1 cellular context compared by ENCODE assay signal in the genomic region with DNA sequence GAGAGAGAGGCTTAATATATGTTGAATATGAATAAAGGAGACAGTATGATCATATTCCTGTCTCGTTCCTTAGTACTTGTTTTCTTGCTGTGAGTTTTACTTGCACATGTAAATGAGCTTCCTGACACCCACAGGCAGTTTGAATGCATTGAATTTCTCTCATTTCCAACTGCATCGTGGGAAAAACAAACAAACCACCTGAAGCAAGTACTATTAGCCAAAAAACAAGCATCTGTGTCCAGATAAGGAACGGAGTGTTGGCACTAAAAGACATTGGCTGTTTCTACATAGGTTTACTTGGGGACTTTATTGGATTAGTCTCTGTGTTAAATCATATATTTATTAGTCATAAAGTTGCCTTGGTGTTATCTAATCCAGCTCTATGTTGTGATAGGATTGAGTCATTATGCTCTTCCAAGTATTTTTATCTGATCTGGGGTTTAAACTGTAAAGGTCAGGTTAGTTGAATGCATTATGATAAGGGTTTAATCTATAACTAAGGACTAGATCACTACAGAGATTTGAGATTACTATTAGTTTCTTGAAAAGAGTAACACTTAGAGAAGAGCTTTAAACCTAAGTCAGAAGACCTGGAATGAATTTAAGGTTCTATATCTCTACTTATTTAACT.
TF ChIP-seq lines count a peak whose summit lies in the region.

No MANE protein-coding gene starts in this region.

TF ChIP-seq in GM23338, 12 proteins besides CTCF, POLR2A, EP300 and RAD21 (continued from another document):
- TF ChIP-seq, protein P1, sequence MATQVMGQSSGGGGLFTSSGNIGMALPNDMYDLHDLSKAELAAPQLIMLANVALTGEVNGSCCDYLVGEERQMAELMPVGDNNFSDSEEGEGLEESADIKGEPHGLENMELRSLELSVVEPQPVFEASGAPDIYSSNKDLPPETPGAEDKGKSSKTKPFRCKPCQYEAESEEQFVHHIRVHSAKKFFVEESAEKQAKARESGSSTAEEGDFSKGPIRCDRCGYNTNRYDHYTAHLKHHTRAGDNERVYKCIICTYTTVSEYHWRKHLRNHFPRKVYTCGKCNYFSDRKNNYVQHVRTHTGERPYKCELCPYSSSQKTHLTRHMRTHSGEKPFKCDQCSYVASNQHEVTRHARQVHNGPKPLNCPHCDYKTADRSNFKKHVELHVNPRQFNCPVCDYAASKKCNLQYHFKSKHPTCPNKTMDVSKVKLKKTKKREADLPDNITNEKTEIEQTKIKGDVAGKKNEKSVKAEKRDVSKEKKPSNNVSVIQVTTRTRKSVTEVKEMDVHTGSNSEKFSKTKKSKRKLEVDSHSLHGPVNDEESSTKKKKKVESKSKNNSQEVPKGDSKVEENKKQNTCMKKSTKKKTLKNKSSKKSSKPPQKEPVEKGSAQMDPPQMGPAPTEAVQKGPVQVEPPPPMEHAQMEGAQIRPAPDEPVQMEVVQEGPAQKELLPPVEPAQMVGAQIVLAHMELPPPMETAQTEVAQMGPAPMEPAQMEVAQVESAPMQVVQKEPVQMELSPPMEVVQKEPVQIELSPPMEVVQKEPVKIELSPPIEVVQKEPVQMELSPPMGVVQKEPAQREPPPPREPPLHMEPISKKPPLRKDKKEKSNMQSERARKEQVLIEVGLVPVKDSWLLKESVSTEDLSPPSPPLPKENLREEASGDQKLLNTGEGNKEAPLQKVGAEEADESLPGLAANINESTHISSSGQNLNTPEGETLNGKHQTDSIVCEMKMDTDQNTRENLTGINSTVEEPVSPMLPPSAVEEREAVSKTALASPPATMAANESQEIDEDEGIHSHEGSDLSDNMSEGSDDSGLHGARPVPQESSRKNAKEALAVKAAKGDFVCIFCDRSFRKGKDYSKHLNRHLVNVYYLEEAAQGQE (IDR thresholded peaks at IDR 0.05; ENCODE audit: unreplicated experiment): no peak
- TF ChIP-seq ZNF331 (CRISPR knock-in tag; IDR thresholded peaks at IDR 0.05; ENCODE audit: low read depth): no peak
- TF ChIP-seq, protein P2, sequence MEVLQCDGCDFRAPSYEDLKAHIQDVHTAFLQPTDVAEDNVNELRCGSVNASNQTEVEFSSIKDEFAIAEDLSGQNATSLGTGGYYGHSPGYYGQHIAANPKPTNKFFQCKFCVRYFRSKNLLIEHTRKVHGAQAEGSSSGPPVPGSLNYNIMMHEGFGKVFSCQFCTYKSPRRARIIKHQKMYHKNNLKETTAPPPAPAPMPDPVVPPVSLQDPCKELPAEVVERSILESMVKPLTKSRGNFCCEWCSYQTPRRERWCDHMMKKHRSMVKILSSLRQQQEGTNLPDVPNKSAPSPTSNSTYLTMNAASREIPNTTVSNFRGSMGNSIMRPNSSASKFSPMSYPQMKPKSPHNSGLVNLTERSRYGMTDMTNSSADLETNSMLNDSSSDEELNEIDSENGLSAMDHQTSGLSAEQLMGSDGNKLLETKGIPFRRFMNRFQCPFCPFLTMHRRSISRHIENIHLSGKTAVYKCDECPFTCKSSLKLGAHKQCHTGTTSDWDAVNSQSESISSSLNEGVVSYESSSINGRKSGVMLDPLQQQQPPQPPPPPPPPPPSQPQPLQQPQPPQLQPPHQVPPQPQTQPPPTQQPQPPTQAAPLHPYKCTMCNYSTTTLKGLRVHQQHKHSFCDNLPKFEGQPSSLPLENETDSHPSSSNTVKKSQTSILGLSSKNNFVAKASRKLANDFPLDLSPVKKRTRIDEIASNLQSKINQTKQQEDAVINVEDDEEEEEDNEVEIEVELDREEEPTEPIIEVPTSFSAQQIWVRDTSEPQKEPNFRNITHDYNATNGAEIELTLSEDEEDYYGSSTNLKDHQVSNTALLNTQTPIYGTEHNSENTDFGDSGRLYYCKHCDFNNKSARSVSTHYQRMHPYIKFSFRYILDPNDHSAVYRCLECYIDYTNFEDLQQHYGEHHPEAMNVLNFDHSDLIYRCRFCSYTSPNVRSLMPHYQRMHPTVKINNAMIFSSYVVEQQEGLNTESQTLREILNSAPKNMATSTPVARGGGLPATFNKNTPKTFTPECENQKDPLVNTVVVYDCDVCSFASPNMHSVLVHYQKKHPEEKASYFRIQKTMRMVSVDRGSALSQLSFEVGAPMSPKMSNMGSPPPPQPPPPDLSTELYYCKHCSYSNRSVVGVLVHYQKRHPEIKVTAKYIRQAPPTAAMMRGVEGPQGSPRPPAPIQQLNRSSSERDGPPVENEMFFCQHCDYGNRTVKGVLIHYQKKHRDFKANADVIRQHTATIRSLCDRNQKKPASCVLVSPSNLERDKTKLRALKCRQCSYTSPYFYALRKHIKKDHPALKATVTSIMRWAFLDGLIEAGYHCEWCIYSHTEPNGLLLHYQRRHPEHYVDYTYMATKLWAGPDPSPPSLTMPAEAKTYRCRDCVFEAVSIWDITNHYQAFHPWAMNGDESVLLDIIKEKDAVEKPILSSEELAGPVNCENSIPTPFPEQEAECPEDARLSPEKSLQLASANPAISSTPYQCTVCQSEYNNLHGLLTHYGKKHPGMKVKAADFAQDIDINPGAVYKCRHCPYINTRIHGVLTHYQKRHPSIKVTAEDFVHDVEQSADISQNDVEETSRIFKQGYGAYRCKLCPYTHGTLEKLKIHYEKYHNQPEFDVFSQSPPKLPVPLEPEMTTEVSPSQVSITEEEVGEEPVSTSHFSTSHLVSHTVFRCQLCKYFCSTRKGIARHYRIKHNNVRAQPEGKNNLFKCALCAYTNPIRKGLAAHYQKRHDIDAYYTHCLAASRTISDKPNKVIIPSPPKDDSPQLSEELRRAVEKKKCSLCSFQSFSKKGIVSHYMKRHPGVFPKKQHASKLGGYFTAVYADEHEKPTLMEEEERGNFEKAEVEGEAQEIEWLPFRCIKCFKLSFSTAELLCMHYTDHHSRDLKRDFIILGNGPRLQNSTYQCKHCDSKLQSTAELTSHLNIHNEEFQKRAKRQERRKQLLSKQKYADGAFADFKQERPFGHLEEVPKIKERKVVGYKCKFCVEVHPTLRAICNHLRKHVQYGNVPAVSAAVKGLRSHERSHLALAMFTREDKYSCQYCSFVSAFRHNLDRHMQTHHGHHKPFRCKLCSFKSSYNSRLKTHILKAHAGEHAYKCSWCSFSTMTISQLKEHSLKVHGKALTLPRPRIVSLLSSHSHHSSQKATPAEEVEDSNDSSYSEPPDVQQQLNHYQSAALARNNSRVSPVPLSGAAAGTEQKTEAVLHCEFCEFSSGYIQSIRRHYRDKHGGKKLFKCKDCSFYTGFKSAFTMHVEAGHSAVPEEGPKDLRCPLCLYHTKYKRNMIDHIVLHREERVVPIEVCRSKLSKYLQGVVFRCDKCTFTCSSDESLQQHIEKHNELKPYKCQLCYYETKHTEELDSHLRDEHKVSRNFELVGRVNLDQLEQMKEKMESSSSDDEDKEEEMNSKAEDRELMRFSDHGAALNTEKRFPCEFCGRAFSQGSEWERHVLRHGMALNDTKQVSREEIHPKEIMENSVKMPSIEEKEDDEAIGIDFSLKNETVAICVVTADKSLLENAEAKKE (CRISPR knock-in tag; IDR thresholded peaks at IDR 0.05): no peak
- no peak for TF ChIP-seq ZNF114 (CRISPR knock-in tag; IDR thresholded peaks at IDR 0.05)
- TF ChIP-seq STAT1 (IDR thresholded peaks at IDR 0.05; ENCODE audit: unreplicated experiment): no peak
- no peak for TF ChIP-seq NANOG (IDR thresholded peaks at IDR 0.05; ENCODE audit: borderline replicate concordance)
- TF ChIP-seq, protein P3, sequence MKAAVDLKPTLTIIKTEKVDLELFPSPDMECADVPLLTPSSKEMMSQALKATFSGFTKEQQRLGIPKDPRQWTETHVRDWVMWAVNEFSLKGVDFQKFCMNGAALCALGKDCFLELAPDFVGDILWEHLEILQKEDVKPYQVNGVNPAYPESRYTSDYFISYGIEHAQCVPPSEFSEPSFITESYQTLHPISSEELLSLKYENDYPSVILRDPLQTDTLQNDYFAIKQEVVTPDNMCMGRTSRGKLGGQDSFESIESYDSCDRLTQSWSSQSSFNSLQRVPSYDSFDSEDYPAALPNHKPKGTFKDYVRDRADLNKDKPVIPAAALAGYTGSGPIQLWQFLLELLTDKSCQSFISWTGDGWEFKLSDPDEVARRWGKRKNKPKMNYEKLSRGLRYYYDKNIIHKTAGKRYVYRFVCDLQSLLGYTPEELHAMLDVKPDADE (IDR thresholded peaks at IDR 0.05): no peak
- no peak for TF ChIP-seq POLR2AphosphoS5 (IDR thresholded peaks at IDR 0.05; ENCODE audit: low read depth)
- no peak for TF ChIP-seq CREB1 (CRISPR knock-in tag; IDR thresholded peaks at IDR 0.05; ENCODE audit: low read depth)
- TF ChIP-seq JUNB (IDR thresholded peaks at IDR 0.05; ENCODE audit: unreplicated experiment): no peak
TF ChIP-seq in GM23338: peak in this region for 0.
